Comparison of ENCODE assay signal across 16 cellular contexts in genomic region chr6:52516269-52516668, GRCh38.
"Had no signal": no experiment of that assay in that cellular context is flagged by ENCODE, and none has a peak within 500 bp of the region (broad histone marks: within the 10 kb centered on the region; RNA-seq: fewer than 3 reads in every experiment).

No MANE protein-coding gene starts in this region.

- H3K27me3 ChIP-seq: gastrocnemius medialis, heart right ventricle, stomach, thyroid gland had no signal

- H3K9me3 Mint-ChIP-seq: activated B cell treated with CpG ODN at 0.5 μM for 24 hours; activated CD4-positive, alpha-beta T cell treated with anti-CD3 and anti-CD28 coated beads, Interleukin-2, amount 10 ng/mL, durations not matched to agents 7 days and 5 days; activated T-cell treated with anti-CD3 and anti-CD28 coated beads, Interleukin-2, amount 50 U/mL, for 24 hours; neural crest cell had no signal

- H3K9me3 ChIP-seq: gastrocnemius medialis, heart right ventricle, stomach, thyroid gland had no signal

- H3K27ac ChIP-seq: parathyroid adenoma, SK-N-MC, thyroid gland had no signal

- H3K36me3 ChIP-seq: gastrocnemius medialis had no signal

- H3K4me3 Mint-ChIP-seq: activated B cell treated with CpG ODN at 0.5 μM for 24 hours; activated CD4-positive, alpha-beta T cell treated with anti-CD3 and anti-CD28 coated beads, Interleukin-2, amount 10 ng/mL, durations not matched to agents 7 days and 5 days; activated naive CD8-positive, alpha-beta T cell; activated T-cell treated with anti-CD3 and anti-CD28 coated beads, Interleukin-2, amount 50 U/mL, for 24 hours; neural crest cell had no signal

- H3K9ac ChIP-seq: parathyroid adenoma had no signal

- H3K4me1 ChIP-seq: parathyroid adenoma had no signal

- H3K79me2 ChIP-seq: parathyroid adenoma had no signal

- H3K4me3 ChIP-seq: gastrocnemius medialis, heart right ventricle, SK-N-MC, stomach, thyroid gland had no signal

- H3K27ac Mint-ChIP-seq: activated B cell treated with CpG ODN at 0.5 μM for 24 hours; activated CD4-positive, alpha-beta T cell treated with anti-CD3 and anti-CD28 coated beads, Interleukin-2, amount 10 ng/mL, durations not matched to agents 7 days and 5 days; activated naive CD8-positive, alpha-beta T cell; activated T-cell treated with anti-CD3 and anti-CD28 coated beads, Interleukin-2, amount 50 U/mL, for 24 hours had no signal

- H2AFZ ChIP-seq: parathyroid adenoma had no signal

- DNase-seq: activated B cell treated with CpG ODN at 0.5 μM for 24 hours; activated CD4-positive, alpha-beta T cell treated with anti-CD3 and anti-CD28 coated beads, Interleukin-2, amount 10 ng/mL, durations not matched to agents 7 days and 5 days; activated effector memory CD4-positive, alpha-beta T cell treated with anti-CD3 and anti-CD28 coated beads, Interleukin-2, amount 50 U/mL, for 16 hours; activated T-cell treated with anti-CD3 and anti-CD28 coated beads, Interleukin-2, amount 50 U/mL, for 24 hours; aorta; gastrocnemius medialis; heart right ventricle; kidney; left ventricle myocardium superior; mesendoderm; stomach; thyroid gland had no signal

- H3K27me3 Mint-ChIP-seq: activated B cell treated with CpG ODN at 0.5 μM for 24 hours; activated CD4-positive, alpha-beta T cell treated with anti-CD3 and anti-CD28 coated beads, Interleukin-2, amount 10 ng/mL, durations not matched to agents 7 days and 5 days; activated naive CD8-positive, alpha-beta T cell; activated T-cell treated with anti-CD3 and anti-CD28 coated beads, Interleukin-2, amount 50 U/mL, for 24 hours had no signal

- ATAC-seq: gastrocnemius medialis, heart right ventricle, left ventricle myocardium superior had no signal
